Comparison of ENCODE assay signal across 15 cellular contexts in genomic region chr20:63080411-63080810, GRCh38.
"Had no signal": no experiment of that assay in that cellular context is flagged by ENCODE, and none has a peak within 500 bp of the region (broad histone marks: within the 10 kb centered on the region; RNA-seq: fewer than 3 reads in every experiment).

No MANE protein-coding gene starts in this region.

- DNase-seq: activated CD4-positive, alpha-beta T cell treated with anti-CD3 and anti-CD28 coated beads, Interleukin-2, amount 50 U/mL, for 1 hour; activated CD4-positive, CD25-positive, alpha-beta regulatory T cell treated with anti-CD3 and anti-CD28 coated beads, Interleukin-2, amount 50 U/mL, for 72 hours; activated naive CD4-positive, alpha-beta T cell treated with anti-CD3 and anti-CD28 coated beads for 36 hours; effector CD8-positive, alpha-beta T cell; SJCRH30; stimulated activated CD4-positive, alpha-beta T cell treated with anti-CD3 and anti-CD28 coated beads, Interleukin-2, amount 100 ng/mL, for 24 hours; stimulated activated naive CD8-positive, alpha-beta T cell treated with anti-CD3 and anti-CD28 coated beads, Interleukin-15, Interleukin-2, amounts not matched to agents 100 U/mL and 50 U/mL, for 24 hours; trophoblast cell had no signal

- ATAC-seq: left colon; pancreas; stimulated activated naive CD8-positive, alpha-beta T cell treated with anti-CD3 and anti-CD28 coated beads, Interleukin-15, Interleukin-2, amounts not matched to agents 100 U/mL and 50 U/mL, for 24 hours had no signal

- H3K27ac ChIP-seq: breast epithelium, esophagus muscularis mucosa, pancreas, SJCRH30 had no signal

- H3K4me3 ChIP-seq: breast epithelium, esophagus muscularis mucosa, pancreas, SJCRH30 had no signal

- H3K4me3 Mint-ChIP-seq: activated naive CD4-positive, alpha-beta T cell treated with anti-CD3 and anti-CD28 coated beads for 36 hours; activated T-helper 1 cell treated with anti-CD3 and anti-CD28 coated beads, Interleukin-12 subunit alpha, Interleukin-12 subunit beta, Interleukin-2, Interleukin-4 antibody, amounts not matched to agents 30 ng/mL and 10 ng/mL and 1 ng/mL, durations not matched to agents 14 hours and 24 hours and 36 hours; dendritic cell treated with granulocyte-macrophage colony-stimulating factor and Interleukin-4, amounts not matched to agents 40 ng/mL and 50 ng/mL, for 4 days; T-helper 1 cell treated with Interleukin-12 subunit alpha and Interleukin-12 subunit beta and Interleukin-4 antibody, amounts not matched to agents 30 μg/mL and 1 μg/mL, for 36 hours had no signal

- H3K4me1 ChIP-seq: breast epithelium, esophagus muscularis mucosa, pancreas, SJCRH30 had no signal

- H3K27ac Mint-ChIP-seq: activated naive CD4-positive, alpha-beta T cell treated with anti-CD3 and anti-CD28 coated beads for 36 hours; activated T-helper 1 cell treated with anti-CD3 and anti-CD28 coated beads, Interleukin-12 subunit alpha, Interleukin-12 subunit beta, Interleukin-2, Interleukin-4 antibody, amounts not matched to agents 30 ng/mL and 10 ng/mL and 1 ng/mL, durations not matched to agents 14 hours and 24 hours and 36 hours; dendritic cell treated with granulocyte-macrophage colony-stimulating factor and Interleukin-4, amounts not matched to agents 40 ng/mL and 50 ng/mL, for 4 days; T-helper 1 cell treated with Interleukin-12 subunit alpha and Interleukin-12 subunit beta and Interleukin-4 antibody, amounts not matched to agents 30 μg/mL and 1 μg/mL, for 36 hours had no signal

- H3K36me3 ChIP-seq: breast epithelium, esophagus muscularis mucosa, pancreas, SJCRH30 had no signal
